1 cellular context compared by ENCODE assay signal in the genomic region with DNA sequence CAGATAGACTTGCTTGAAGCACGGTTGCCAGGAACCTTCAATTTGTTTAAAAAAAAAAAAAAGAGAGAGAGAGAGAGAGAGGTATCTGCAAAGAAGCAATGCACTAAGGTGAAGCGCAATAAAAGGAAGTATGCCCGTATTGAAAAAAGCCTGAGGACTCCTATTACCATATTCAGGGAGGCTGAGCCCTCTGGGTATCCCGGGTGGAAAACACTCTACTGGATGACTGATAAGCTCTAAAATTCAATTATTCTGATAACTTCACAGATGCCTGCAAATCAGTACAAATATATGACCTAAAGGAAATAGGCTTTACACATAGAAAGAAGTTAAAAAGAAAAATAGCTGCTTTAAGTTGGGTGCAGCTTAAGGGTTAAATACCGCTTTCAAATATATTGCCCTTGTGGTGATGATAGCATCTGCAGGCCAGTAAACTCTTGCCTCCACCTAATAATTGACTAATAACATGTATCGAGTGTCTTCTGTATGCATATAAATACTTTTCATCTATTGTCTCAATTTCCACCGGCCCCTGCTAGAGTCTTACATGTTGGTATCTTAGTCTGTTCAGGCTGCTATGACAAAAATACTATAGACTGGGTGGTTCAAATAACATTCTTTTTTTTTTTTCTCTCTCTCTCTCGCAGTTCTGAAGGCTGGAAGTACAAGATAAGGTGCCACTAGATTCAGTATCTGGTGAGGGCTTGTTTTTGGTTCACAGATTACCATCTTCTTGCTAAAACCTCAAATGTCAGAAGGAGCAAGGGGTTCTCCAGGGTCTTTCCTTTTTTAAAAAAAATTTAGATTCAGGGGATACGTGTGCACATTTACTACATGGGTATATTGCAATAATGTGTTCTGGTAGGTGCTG.
TF ChIP-seq lines count a peak whose summit lies in the region.

No MANE protein-coding gene starts in this region.

TF ChIP-seq in WTC11, 78 proteins besides CTCF, POLR2A, EP300 and RAD21 (continued from another document):
- TF ChIP-seq, protein P1, sequence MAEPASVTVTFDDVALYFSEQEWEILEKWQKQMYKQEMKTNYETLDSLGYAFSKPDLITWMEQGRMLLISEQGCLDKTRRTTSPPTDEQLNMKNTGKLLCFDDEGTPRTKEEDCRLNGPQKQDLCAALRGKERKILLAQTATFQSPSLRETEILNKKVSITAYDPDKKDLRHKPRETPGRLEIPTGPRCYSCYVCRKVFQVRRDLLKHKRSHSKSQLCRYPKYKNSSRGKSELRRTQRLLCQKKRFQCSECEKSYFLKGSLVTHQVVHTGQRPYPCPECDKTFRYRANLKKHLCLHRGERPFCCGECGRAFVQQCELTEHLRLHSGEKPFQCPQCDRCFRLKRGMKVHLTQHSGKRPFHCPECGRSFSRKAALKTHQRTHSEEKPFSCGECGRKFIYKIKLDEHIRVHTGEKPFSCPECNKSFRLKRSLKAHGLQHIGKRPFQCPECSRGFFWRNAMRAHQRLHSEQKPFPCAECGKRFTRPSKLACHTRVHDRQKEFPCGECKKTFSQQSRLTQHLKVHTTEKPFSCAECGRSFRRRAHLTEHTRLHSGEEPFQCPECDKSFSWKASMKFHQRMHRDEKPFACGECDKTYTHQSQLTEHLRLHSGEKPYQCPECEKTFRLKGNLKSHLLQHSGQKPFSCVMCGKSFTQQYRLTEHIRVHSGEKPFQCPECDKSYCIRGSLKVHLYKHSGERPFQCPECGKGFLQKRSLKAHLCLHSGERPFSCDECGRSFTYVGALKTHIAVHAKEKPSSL (CRISPR knock-in tag; conservative IDR thresholded peaks at IDR 0.05) = no peak
- TF ChIP-seq, protein P2, sequence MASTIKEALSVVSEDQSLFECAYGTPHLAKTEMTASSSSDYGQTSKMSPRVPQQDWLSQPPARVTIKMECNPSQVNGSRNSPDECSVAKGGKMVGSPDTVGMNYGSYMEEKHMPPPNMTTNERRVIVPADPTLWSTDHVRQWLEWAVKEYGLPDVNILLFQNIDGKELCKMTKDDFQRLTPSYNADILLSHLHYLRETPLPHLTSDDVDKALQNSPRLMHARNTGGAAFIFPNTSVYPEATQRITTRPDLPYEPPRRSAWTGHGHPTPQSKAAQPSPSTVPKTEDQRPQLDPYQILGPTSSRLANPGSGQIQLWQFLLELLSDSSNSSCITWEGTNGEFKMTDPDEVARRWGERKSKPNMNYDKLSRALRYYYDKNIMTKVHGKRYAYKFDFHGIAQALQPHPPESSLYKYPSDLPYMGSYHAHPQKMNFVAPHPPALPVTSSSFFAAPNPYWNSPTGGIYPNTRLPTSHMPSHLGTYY (CRISPR knock-in tag; IDR thresholded peaks at IDR 0.05) = no peak
- TF ChIP-seq TEAD1 (CRISPR knock-in tag; IDR thresholded peaks at IDR 0.05) (no peak), ZNF317 (CRISPR knock-in tag; IDR thresholded peaks at IDR 0.05; ENCODE audit: borderline replicate concordance, low read depth) (no peak), GTF2I (CRISPR knock-in tag; conservative IDR thresholded peaks at IDR 0.05) (no peak), EMX1 (CRISPR knock-in tag; IDR thresholded peaks at IDR 0.05) (no peak), CREM (CRISPR knock-in tag; IDR thresholded peaks at IDR 0.05) (no peak)
